Comparison of ENCODE assay signal across 17 cellular contexts in the genomic region with DNA sequence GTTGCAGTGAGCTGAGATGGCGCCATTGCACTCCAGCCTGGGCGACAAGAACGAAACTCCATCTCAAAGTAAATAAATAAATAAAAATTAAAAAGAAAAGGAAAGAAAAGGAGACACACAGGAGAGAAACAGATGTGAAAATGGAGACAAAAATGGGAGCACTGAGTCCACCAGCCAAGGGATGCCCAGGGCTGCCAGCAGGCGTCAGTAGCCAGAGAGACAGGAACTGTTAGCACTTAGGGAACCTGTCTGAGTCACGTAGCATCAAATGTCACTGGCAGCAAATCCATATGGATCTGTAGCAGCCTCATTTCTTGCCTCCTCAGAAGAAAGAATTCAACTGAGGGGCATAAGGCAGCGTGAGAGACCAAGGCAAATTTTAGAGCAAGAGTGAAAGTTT.
DNase-seq lines count a peak whose midpoint lies in the region; ATAC-seq and TF ChIP-seq lines count a peak whose summit lies in the region.
"Had no signal": no experiment of that assay in that cellular context is flagged by ENCODE, and none has a peak within 500 bp of the region (broad histone marks: within the 10 kb centered on the region; RNA-seq: fewer than 3 reads in every experiment).

No MANE protein-coding gene starts in this region.

- H3K4me3 ChIP-seq in RWPE2 (ENCODE audit: severe bottlenecking) (no peak overlapping the region), foreskin fibroblast (ENCODE audit: low read depth in 1 of 2, low read length in 2 of 2) (no peak overlapping the region), left ventricle myocardium inferior (no peak overlapping the region)
- H3K4me3 ChIP-seq: colonic mucosa, esophagus squamous epithelium, lower lobe of right lung, skin epidermis had no signal

- TF ChIP-seq CTCF in C4-2B (conservative IDR thresholded peaks at IDR 0.05) (peak; percentile 50), RWPE2 (IDR thresholded peaks at IDR 0.05; ENCODE audit: poor library complexity, severe bottlenecking) (peak; percentile 45), foreskin fibroblast (IDR thresholded peaks at IDR 0.05; ENCODE audit: low read depth, low read length) (peak; percentile 2), CD14-positive monocyte (IDR thresholded peaks at IDR 0.05) (no peak), left ventricle myocardium inferior (IDR thresholded peaks at IDR 0.05; ENCODE audit: borderline replicate concordance) (no peak)

- intact Hi-C loops in CD14-positive monocyte (cut with micrococcal nuclease): no loop called here
- intact Hi-C loops in left ventricle myocardium inferior (cut with micrococcal nuclease): no loop called here

- H3K27me3 Mint-ChIP-seq in CD14-positive monocyte (ENCODE audit: low read depth in 3 of 3): peaks cover 6 to 12% (median 6%) of the 10 kb centered on the region in 3 donors

- ATAC-seq in RWPE2 (ENCODE audit: low read depth): peak; percentile 66; the same call in 2 of the 3 replicates
- no peak for ATAC-seq in HG03159 (IDR thresholded peaks at IDR 0.05; ENCODE audit: unreplicated experiment)
- ATAC-seq: lower lobe of right lung had no signal

- H3K4me3 Mint-ChIP-seq in CD14-positive monocyte: no peak overlapping the region
- H3K4me3 Mint-ChIP-seq: activated CD4-positive, alpha-beta T cell treated with anti-CD3 and anti-CD28 coated beads, Interleukin-2, amount 10 ng/mL, durations not matched to agents 24 days and 14 days; neural crest cell; stimulated activated naive CD8-positive, alpha-beta T cell treated with anti-CD3 and anti-CD28 coated beads, Interleukin-15, Interleukin-2, amounts not matched to agents 100 ng/mL and 50 ng/mL, for 24 hours had no signal

- no peak overlapping the region for H3K27ac Mint-ChIP-seq in CD14-positive monocyte
- H3K27ac Mint-ChIP-seq: activated CD4-positive, alpha-beta T cell treated with anti-CD3 and anti-CD28 coated beads, Interleukin-2, amount 10 ng/mL, durations not matched to agents 24 days and 14 days; stimulated activated naive CD8-positive, alpha-beta T cell treated with anti-CD3 and anti-CD28 coated beads, Interleukin-15, Interleukin-2, amounts not matched to agents 100 ng/mL and 50 ng/mL, for 24 hours had no signal

- H3K36me3 ChIP-seq in RWPE2 (ENCODE audit: low read depth) (no peaks in the 10 kb centered on the region), left ventricle myocardium inferior (no peaks in the 10 kb centered on the region)
- H3K36me3 ChIP-seq: colonic mucosa, esophagus squamous epithelium, lower lobe of right lung had no signal

- H3K9me3 Mint-ChIP-seq in CD14-positive monocyte: peaks cover 0 to 3% (median 2%) of the 10 kb centered on the region in 7 donors
- H3K9me3 Mint-ChIP-seq: activated CD4-positive, alpha-beta T cell treated with anti-CD3 and anti-CD28 coated beads, Interleukin-2, amount 10 ng/mL, durations not matched to agents 24 days and 14 days; stimulated activated naive CD8-positive, alpha-beta T cell treated with anti-CD3 and anti-CD28 coated beads, Interleukin-15, Interleukin-2, amounts not matched to agents 100 ng/mL and 50 ng/mL, for 24 hours had no signal

- DNase-seq in H4 (ENCODE audit: low spot score) (peak; percentile 53), RWPE2 (ENCODE audit: low spot score) (no peak), foreskin fibroblast (no peak), CD14-positive monocyte (ENCODE audit: low spot score) (no peak), left ventricle myocardium inferior (no peak), NCI-H2081 (lab: John Stamatoyannopoulos, UW) (no peak)
- DNase-seq: activated CD4-positive, alpha-beta T cell treated with anti-CD3 and anti-CD28 coated beads, Interleukin-2, amount 10 ng/mL, durations not matched to agents 24 days and 14 days; activated T-cell treated with anti-CD3 and anti-CD28 coated beads, Interleukin-2, amount 50 U/mL, for 48 hours; colonic mucosa; esophagus squamous epithelium; lower lobe of right lung; NCI-H1930 had no signal

- H3K4me1 ChIP-seq in RWPE2 (ENCODE audit: insufficient read depth, poor library complexity, severe bottlenecking): no peaks in the 10 kb centered on the region
- H3K4me1 ChIP-seq in left ventricle myocardium inferior: no peaks in the 10 kb centered on the region
- H3K4me1 ChIP-seq: colonic mucosa, esophagus squamous epithelium, lower lobe of right lung had no signal

- H3K9me3 ChIP-seq in RWPE2 (ENCODE audit: severe bottlenecking) (no peaks in the 10 kb centered on the region), left ventricle myocardium inferior (replicated peaks) (peaks cover 8% of the 10 kb centered on the region)
- H3K9me3 ChIP-seq: colonic mucosa, esophagus squamous epithelium, lower lobe of right lung had no signal

- H3K27me3 ChIP-seq in RWPE2 (ENCODE audit: insufficient read depth, poor library complexity, severe bottlenecking) (no peaks in the 10 kb centered on the region), left ventricle myocardium inferior (ENCODE audit: low read depth) (peaks cover 6% of the 10 kb centered on the region)
- H3K27me3 ChIP-seq: colonic mucosa, esophagus squamous epithelium had no signal

- no peaks in the 10 kb centered on the region for H3K4me1 Mint-ChIP-seq in CD14-positive monocyte
- H3K4me1 Mint-ChIP-seq: activated CD4-positive, alpha-beta T cell treated with anti-CD3 and anti-CD28 coated beads, Interleukin-2, amount 10 ng/mL, durations not matched to agents 24 days and 14 days; neural crest cell had no signal

- H3K36me3 Mint-ChIP-seq in CD14-positive monocyte: no peaks in the 10 kb centered on the region

- H3K27ac ChIP-seq in C4-2B: no peak overlapping the region
- H3K27ac ChIP-seq in RWPE2 (ENCODE audit: poor library complexity, severe bottlenecking): no peak overlapping the region
- no peak overlapping the region for H3K27ac ChIP-seq in left ventricle myocardium inferior (replicated peaks)
- H3K27ac ChIP-seq: colonic mucosa, esophagus squamous epithelium, lower lobe of right lung, skin epidermis had no signal

Comparison
In these comparisons a context has a peak if more than half of its experiments do, and no peak if none do; other contexts are left out.
1. CTCF ChIP-seq: peak in C4-2B (single experiment), RWPE2 (single experiment) and foreskin fibroblast (single experiment); none in CD14-positive monocyte (single experiment) and left ventricle myocardium inferior (single experiment).